Comparison of ENCODE assay signal across 16 cellular contexts in the genomic region with DNA sequence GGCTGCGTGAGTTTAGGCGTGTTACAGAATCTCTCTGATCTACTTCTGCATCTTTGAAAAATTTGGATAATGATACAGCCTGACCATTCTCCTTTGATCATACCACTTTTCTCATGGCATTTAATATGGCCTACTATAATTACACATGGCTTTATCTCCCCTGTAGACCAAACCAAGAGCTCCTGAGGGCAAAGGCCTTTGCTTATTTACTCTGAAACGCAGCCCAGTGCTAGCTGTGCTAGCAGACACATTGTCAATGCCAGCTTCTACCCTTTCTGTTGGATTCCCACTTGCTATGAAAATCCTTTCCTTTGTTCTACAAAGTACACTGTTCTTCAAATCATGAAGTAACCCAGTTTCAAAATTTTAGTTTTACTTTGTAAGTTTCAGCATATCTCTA. TPM values are rescaled to one million over a fixed set of nuclear protein-coding genes. Genes with fewer than 3 reads are reported as not detected.
DNase-seq lines count a peak whose midpoint lies in the region; ATAC-seq and TF ChIP-seq lines count a peak whose summit lies in the region.
"Had no signal": no experiment of that assay in that cellular context is flagged by ENCODE, and none has a peak within 500 bp of the region (broad histone marks: within the 10 kb centered on the region; RNA-seq: fewer than 3 reads in every experiment).

No MANE protein-coding gene starts in this region.

- intact Hi-C loops in colonic mucosa (cut with DNase I), result loop anchor here (10.0 kb wide), 1 partner anchor 55 kb away; no protein-coding TSS in a partner anchor

- no peaks in the 10 kb centered on the region for H3K9me3 ChIP-seq in HEK293 (ENCODE audit: control insufficient read depth, insufficient read depth, low read depth, low read length)
- H3K9me3 ChIP-seq in colonic mucosa, result no peaks in the 10 kb centered on the region
- H3K9me3 ChIP-seq: BLaER1, SK-N-SH had no signal

- TF ChIP-seq CTCF in HEK293 (tag by site-specific recombination; IDR thresholded peaks at IDR 0.05) (no peak), colonic mucosa (IDR thresholded peaks at IDR 0.05) (no peak), progenitor cell of endocrine pancreas (IDR thresholded peaks at IDR 0.05; ENCODE audit: unreplicated experiment) (no peak)

- H3K27ac Mint-ChIP-seq in progenitor cell of endocrine pancreas, result peak overlapping the region; percentile 1

- H3K4me1 ChIP-seq in HEK293 (ENCODE audit: control insufficient read depth, insufficient read depth, low read length) (no peaks in the 10 kb centered on the region), colonic mucosa (peaks cover 4% of the 10 kb centered on the region)

- peaks cover 5% of the 10 kb centered on the region for H3K9me3 Mint-ChIP-seq in progenitor cell of endocrine pancreas (ENCODE audit: low read depth)

- H3K27ac ChIP-seq in HEK293 (ENCODE audit: extremely low read depth, low read depth, low read length), result no peak overlapping the region
- H3K27ac ChIP-seq in colonic mucosa, result no peak overlapping the region
- H3K27ac ChIP-seq: BLaER1 had no signal

- no peaks in the 10 kb centered on the region for H3K27me3 Mint-ChIP-seq in progenitor cell of endocrine pancreas

- H3K36me3 ChIP-seq in HEK293 (ENCODE audit: control insufficient read depth in 2 of 2, insufficient read depth in 1 of 2, low read length in 2 of 2) (no peaks in the 10 kb centered on the region), colonic mucosa (no peaks in the 10 kb centered on the region)
- H3K36me3 ChIP-seq: BLaER1 had no signal

- no peak for ATAC-seq in HG02759 (IDR thresholded peaks at IDR 0.05; ENCODE audit: unreplicated experiment)

- no peak overlapping the region for H3K4me3 ChIP-seq in HEK293 (ENCODE audit: low read depth, low read length)
- no peak overlapping the region for H3K4me3 ChIP-seq in colonic mucosa
- H3K4me3 ChIP-seq: BLaER1 had no signal

- POLR2A ChIA-PET in HEK293 (lab: Yijun Ruan, JAX), result no interaction called here

- H3K4me1 Mint-ChIP-seq in progenitor cell of endocrine pancreas (ENCODE audit: low read depth), result peaks cover 4% of the 10 kb centered on the region

- no peak overlapping the region for H3K4me3 Mint-ChIP-seq in progenitor cell of endocrine pancreas (ENCODE audit: low read depth)

- no peak overlapping the region for H3K9ac ChIP-seq in colonic mucosa (ENCODE audit: low read depth in 2 of 2, low read length in 2 of 2)
- H3K9ac ChIP-seq: BLaER1, SK-N-SH had no signal

- H3K27me3 ChIP-seq in colonic mucosa, result no peaks in the 10 kb centered on the region
- H3K27me3 ChIP-seq: BLaER1 had no signal

- H3K36me3 Mint-ChIP-seq in progenitor cell of endocrine pancreas (ENCODE audit: insufficient read depth), result peaks cover 5% of the 10 kb centered on the region

- DNase-seq in NCI-H2227 treated with DMSO at 0.1 percent for 48 hours (lab: John Stamatoyannopoulos, UW) (peak; percentile 29), colonic mucosa (peak; percentile 50), progenitor cell of endocrine pancreas (ENCODE audit: low spot score, unreplicated experiment) (no peak), T-helper 2 cell (no peak), DMS153 (lab: John Stamatoyannopoulos, UW) (no peak)
- DNase-seq: H7, IMR-90, Kasumi-1, NCI-H1694, NCI-H510A, OCI-M1, SK-N-SH, T-helper 1 cell had no signal

- CTCF ChIA-PET in HEK293 (lab: Yijun Ruan, JAX), result interaction anchor here (0.7 kb wide), 1 partner anchor 746 kb away, joined by 3 read pairs; no protein-coding TSS in a partner anchor

TF ChIP-seq in HEK293, 187 proteins besides CTCF, POLR2A, EP300 and RAD21:
- no peak for TF ChIP-seq ZNF416 (tag by site-specific recombination; IDR thresholded peaks at IDR 0.05)
- TF ChIP-seq PRDM1 (tag by site-specific recombination; IDR thresholded peaks at IDR 0.05), result no peak
- TF ChIP-seq, protein P1, sequence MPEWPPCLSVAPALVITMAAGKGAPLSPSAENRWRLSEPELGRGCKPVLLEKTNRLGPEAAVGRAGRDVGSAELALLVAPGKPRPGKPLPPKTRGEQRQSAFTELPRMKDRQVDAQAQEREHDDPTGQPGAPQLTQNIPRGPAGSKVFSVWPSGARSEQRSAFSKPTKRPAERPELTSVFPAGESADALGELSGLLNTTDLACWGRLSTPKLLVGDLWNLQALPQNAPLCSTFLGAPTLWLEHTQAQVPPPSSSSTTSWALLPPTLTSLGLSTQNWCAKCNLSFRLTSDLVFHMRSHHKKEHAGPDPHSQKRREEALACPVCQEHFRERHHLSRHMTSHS (tag by site-specific recombination; IDR thresholded peaks at IDR 0.05), result no peak
- TF ChIP-seq, protein P2, sequence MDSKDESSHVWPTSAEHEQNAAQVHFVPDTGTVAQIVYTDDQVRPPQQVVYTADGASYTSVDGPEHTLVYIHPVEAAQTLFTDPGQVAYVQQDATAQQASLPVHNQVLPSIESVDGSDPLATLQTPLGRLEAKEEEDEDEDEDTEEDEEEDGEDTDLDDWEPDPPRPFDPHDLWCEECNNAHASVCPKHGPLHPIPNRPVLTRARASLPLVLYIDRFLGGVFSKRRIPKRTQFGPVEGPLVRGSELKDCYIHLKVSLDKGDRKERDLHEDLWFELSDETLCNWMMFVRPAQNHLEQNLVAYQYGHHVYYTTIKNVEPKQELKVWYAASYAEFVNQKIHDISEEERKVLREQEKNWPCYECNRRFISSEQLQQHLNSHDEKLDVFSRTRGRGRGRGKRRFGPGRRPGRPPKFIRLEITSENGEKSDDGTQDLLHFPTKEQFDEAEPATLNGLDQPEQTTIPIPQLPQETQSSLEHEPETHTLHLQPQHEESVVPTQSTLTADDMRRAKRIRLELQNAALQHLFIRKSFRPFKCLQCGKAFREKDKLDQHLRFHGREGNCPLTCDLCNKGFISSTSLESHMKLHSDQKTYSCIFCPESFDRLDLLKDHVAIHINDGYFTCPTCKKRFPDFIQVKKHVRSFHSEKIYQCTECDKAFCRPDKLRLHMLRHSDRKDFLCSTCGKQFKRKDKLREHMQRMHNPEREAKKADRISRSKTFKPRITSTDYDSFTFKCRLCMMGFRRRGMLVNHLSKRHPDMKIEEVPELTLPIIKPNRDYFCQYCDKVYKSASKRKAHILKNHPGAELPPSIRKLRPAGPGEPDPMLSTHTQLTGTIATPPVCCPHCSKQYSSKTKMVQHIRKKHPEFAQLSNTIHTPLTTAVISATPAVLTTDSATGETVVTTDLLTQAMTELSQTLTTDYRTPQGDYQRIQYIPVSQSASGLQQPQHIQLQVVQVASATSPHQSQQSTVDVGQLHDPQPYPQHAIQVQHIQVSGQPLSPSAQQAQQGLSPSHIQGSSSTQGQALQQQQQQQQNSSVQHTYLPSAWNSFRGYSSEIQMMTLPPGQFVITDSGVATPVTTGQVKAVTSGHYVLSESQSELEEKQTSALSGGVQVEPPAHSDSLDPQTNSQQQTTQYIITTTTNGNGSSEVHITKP (tag by site-specific recombination; IDR thresholded peaks at IDR 0.05), result 0 out of 2 replicates have a peak, but pooled peaks have one; percentile 14

RNA-seq across cellular contexts. Expression of a gene that starts 16.5 kb away (rescaled TPM):
- total RNA-seq in colonic mucosa (10 to 100 TPM; 57.7 to 63.7 TPM), progenitor cell of endocrine pancreas (93.2 and 93.4 TPM in 2 replicates)

Comparison
In these comparisons a context has a peak if more than half of its experiments do, and no peak if none do; other contexts are left out.
1. DNase-seq: peak in NCI-H2227 treated with DMSO at 0.1 percent for 48 hours (single experiment) and colonic mucosa (single experiment); none in progenitor cell of endocrine pancreas (single experiment), T-helper 2 cell (0 of 5) and DMS153 (single experiment).